In the genomic region with DNA sequence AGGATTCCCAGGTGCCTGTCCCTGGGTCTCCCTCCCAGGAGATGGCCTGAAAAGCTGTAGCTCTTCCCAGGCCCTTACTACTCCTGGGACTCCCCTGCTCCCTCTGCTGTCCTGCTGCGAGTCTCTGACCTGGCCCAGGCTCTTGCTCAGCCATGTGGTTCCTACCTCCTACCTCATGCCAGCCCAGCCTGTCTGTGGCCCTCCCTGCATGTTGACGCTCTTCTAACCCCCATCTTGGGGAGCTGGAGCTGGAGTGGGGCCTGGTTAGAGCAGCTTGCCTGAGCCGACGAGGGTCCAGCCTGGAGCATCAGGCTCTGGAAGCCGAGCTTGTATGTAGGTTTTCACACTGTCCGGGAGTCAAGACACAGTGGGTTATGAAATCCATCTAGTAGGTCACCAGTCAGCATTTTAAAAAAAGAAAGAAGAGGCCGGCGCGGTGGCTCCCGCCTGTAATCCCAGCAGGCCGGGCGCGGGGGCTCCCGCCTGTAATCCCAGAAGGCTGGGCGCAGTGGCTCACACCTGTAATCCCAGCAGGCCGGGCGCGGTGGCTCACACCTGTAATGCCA, we compare ENCODE assay signal across 2 cellular contexts.
A peak's percentile ranks its signal among the peaks of the same experiment; 100 is the strongest.
TF ChIP-seq lines count a peak whose summit lies in the region.

No MANE protein-coding gene starts in this region.

TF ChIP-seq in H1, 55 proteins besides CTCF, POLR2A, EP300 and RAD21 (continued from another document):
- TF ChIP-seq, protein P1, sequence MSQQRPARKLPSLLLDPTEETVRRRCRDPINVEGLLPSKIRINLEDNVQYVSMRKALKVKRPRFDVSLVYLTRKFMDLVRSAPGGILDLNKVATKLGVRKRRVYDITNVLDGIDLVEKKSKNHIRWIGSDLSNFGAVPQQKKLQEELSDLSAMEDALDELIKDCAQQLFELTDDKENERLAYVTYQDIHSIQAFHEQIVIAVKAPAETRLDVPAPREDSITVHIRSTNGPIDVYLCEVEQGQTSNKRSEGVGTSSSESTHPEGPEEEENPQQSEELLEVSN (IDR thresholded peaks at IDR 0.05): peak; percentile 79
- TF ChIP-seq, protein P2, sequence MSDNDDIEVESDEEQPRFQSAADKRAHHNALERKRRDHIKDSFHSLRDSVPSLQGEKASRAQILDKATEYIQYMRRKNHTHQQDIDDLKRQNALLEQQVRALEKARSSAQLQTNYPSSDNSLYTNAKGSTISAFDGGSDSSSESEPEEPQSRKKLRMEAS (IDR thresholded peaks at IDR 0.05): peak; percentile 93
- TF ChIP-seq SUZ12 (IDR thresholded peaks at IDR 0.05; ENCODE audit: low read length): no peak
- no peak for TF ChIP-seq KDM1A (IDR thresholded peaks at IDR 0.05; ENCODE audit: borderline replicate concordance, low read length)
- TF ChIP-seq RXRA (IDR thresholded peaks at IDR 0.05; ENCODE audit: insufficient read depth, low read depth, low read length): no peak
- no peak for TF ChIP-seq JUND (IDR thresholded peaks at IDR 0.05; ENCODE audit: low read length)
TF ChIP-seq in H1: peak in this region for 2.

TF ChIP-seq in liver, 16 proteins besides CTCF, POLR2A, EP300 and RAD21 (continued from another document):
- TF ChIP-seq, protein P3, sequence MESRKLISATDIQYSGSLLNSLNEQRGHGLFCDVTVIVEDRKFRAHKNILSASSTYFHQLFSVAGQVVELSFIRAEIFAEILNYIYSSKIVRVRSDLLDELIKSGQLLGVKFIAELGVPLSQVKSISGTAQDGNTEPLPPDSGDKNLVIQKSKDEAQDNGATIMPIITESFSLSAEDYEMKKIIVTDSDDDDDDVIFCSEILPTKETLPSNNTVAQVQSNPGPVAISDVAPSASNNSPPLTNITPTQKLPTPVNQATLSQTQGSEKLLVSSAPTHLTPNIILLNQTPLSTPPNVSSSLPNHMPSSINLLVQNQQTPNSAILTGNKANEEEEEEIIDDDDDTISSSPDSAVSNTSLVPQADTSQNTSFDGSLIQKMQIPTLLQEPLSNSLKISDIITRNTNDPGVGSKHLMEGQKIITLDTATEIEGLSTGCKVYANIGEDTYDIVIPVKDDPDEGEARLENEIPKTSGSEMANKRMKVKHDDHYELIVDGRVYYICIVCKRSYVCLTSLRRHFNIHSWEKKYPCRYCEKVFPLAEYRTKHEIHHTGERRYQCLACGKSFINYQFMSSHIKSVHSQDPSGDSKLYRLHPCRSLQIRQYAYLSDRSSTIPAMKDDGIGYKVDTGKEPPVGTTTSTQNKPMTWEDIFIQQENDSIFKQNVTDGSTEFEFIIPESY (IDR thresholded peaks at IDR 0.05): no peak
